20 cellular contexts compared by ENCODE assay signal in genomic region chr9:35939851-35940250, GRCh38. TPM values are rescaled to one million over a fixed set of nuclear protein-coding genes. Genes with fewer than 3 reads are reported as not detected.
DNase-seq lines count a peak whose midpoint lies in the region; ATAC-seq and TF ChIP-seq lines count a peak whose summit lies in the region.
"Had no signal": no experiment of that assay in that cellular context is flagged by ENCODE, and none has a peak within 500 bp of the region (broad histone marks: within the 10 kb centered on the region; RNA-seq: fewer than 3 reads in every experiment).

No MANE protein-coding gene starts in this region.

- no peak overlapping the region for H2AFZ ChIP-seq in DND-41 (ENCODE audit: low read depth, low read length)

- intact Hi-C loops in activated CD4-positive, alpha-beta T cell treated with anti-CD3 and anti-CD28 coated beads for 36 hours (cut with DNase I, micrococcal nuclease), result loop anchor here in 1 of 2 experiments (2.0 kb wide), 1 partner anchor 15 kb away; no protein-coding TSS in a partner anchor

- peak overlapping the region; percentile 89 for H3K27ac ChIP-seq in DND-41 (ENCODE audit: low read length)
- peak overlapping the region; percentile 77 for H3K27ac ChIP-seq in WERI-Rb-1
- peak overlapping the region; percentile 83 to 95 for H3K27ac ChIP-seq in thoracic aorta
- H3K27ac ChIP-seq: 22Rv1, HL-60 had no signal

- H3K4me2 ChIP-seq in DND-41 (ENCODE audit: insufficient read depth, low read length), result peak overlapping the region; percentile 50; the same call in 1 of the 2 replicates
- H3K4me2 ChIP-seq: GM23338 had no signal

- peaks cover 7% of the 10 kb centered on the region for H3K9me3 Mint-ChIP-seq in activated CD4-positive, alpha-beta T cell treated with anti-CD3 and anti-CD28 coated beads for 36 hours (ENCODE audit: low read depth)
- H3K9me3 Mint-ChIP-seq: GM23338 had no signal

- H3K9ac ChIP-seq in DND-41 (ENCODE audit: low read depth, low read length), result no peak overlapping the region; the same call in 1 of the 2 replicates

- H3K36me3 ChIP-seq in DND-41 (ENCODE audit: insufficient read depth, low read length) (no peaks in the 10 kb centered on the region), WERI-Rb-1 (no peaks in the 10 kb centered on the region), thoracic aorta (no peaks in the 10 kb centered on the region)

- H4K20me1 ChIP-seq in DND-41 (ENCODE audit: insufficient read depth, low read length), result no peaks in the 10 kb centered on the region

- ATAC-seq in activated CD4-positive, alpha-beta T cell treated with anti-CD3 and anti-CD28 coated beads for 36 hours, result no peak
- ATAC-seq in DND-41 (ENCODE audit: insufficient read depth, low read depth), result 0 out of 3 replicates have a peak, but pooled peaks have one; percentile 6
- no peak for ATAC-seq in thoracic aorta (ENCODE audit: insufficient number of reproducible peaks, low FRiP score, low read depth)
- ATAC-seq: GM23338 had no signal

- H3K27ac Mint-ChIP-seq in activated CD4-positive, alpha-beta T cell treated with anti-CD3 and anti-CD28 coated beads for 36 hours, result peak overlapping the region; percentile 71
- H3K27ac Mint-ChIP-seq: GM23338 had no signal

- no peaks in the 10 kb centered on the region for H3K79me2 ChIP-seq in DND-41 (ENCODE audit: insufficient read depth, low read length)

- H3K27me3 Mint-ChIP-seq in activated CD4-positive, alpha-beta T cell treated with anti-CD3 and anti-CD28 coated beads for 36 hours, result no peaks in the 10 kb centered on the region

- H3K9me3 ChIP-seq in DND-41 (ENCODE audit: insufficient read depth, low read length, severe bottlenecking), result peaks cover 5% of the 10 kb centered on the region
- H3K9me3 ChIP-seq in WERI-Rb-1 (ENCODE audit: severe bottlenecking), result no peaks in the 10 kb centered on the region
- no peaks in the 10 kb centered on the region for H3K9me3 ChIP-seq in thoracic aorta

- H3K4me3 Mint-ChIP-seq in activated CD4-positive, alpha-beta T cell treated with anti-CD3 and anti-CD28 coated beads for 36 hours, result no peak overlapping the region
- H3K4me3 Mint-ChIP-seq: GM23338 had no signal

- peaks cover 5% of the 10 kb centered on the region for H3K36me3 Mint-ChIP-seq in activated CD4-positive, alpha-beta T cell treated with anti-CD3 and anti-CD28 coated beads for 36 hours (ENCODE audit: low read depth)

- POLR2A ChIA-PET in activated CD4-positive, alpha-beta T cell treated with anti-CD3 and anti-CD28 coated beads for 36 hours (lab: Charles Lee), result no interaction called here

- H3K4me1 ChIP-seq in DND-41 (ENCODE audit: insufficient read depth, low read length) (peaks cover 42% of the 10 kb centered on the region), thoracic aorta (ENCODE audit: control insufficient read depth in 1 of 2, low read depth in 2 of 2) (peaks cover 30 to 55% of the 10 kb centered on the region in 2 donors)

- no peak for TF ChIP-seq CTCF in DND-41 (IDR thresholded peaks at IDR 0.05; ENCODE audit: borderline replicate concordance, extremely low read depth, low read length, poor library complexity, severe bottlenecking)
- TF ChIP-seq CTCF in WERI-Rb-1 (IDR thresholded peaks at IDR 0.05; ENCODE audit: low read depth, low read length), result no peak
- no peak for TF ChIP-seq CTCF in thoracic aorta (IDR thresholded peaks at IDR 0.05)

- H3K27me3 ChIP-seq in DND-41 (ENCODE audit: insufficient read depth, low read length, poor library complexity) (no peaks in the 10 kb centered on the region), WERI-Rb-1 (ENCODE audit: insufficient read depth, low read depth, severe bottlenecking) (no peaks in the 10 kb centered on the region), thoracic aorta (replicated peaks; ENCODE audit: insufficient read depth) (no peaks in the 10 kb centered on the region)
- H3K27me3 ChIP-seq: MG63 had no signal

- no peak for DNase-seq in activated CD4-positive, alpha-beta T cell treated with anti-CD3 and anti-CD28 coated beads for 36 hours
- no peak for DNase-seq in activated CD4-positive, alpha-beta T cell treated with anti-CD3 and anti-CD28 coated beads for 1 hour
- DNase-seq in DND-41 (no peak), WERI-Rb-1 (no peak), thoracic aorta (ENCODE audit: low spot score) (no peak), NCI-H2196 treated with DMSO at 0.1 percent for 48 hours (lab: John Stamatoyannopoulos, UW; ENCODE audit: unreplicated experiment) (no peak), A172 (ENCODE audit: low spot score) (no peak)
- DNase-seq in activated CD4-positive, CD25-positive, alpha-beta regulatory T cell (lab: John Stamatoyannopoulos, UW), result no peak
- DNase-seq: C1 segment of cervical spinal cord, DMS79 treated with DMSO at 0.1 percent for 48 hours, GDM1, KG1, MG63, NCI-H1105 treated with DMSO at 0.1 percent for 48 hours, NCI-H187 treated with DMSO at 0.1 percent for 48 hours, SHP77 treated with DMSO at 0.1 percent for 48 hours had no signal

- H3K4me1 Mint-ChIP-seq in activated CD4-positive, alpha-beta T cell treated with anti-CD3 and anti-CD28 coated beads for 36 hours, result peaks cover 74% of the 10 kb centered on the region
- H3K4me1 Mint-ChIP-seq: GM23338 had no signal

- CTCF ChIA-PET in activated CD4-positive, alpha-beta T cell treated with anti-CD3 and anti-CD28 coated beads for 36 hours (lab: Charles Lee), result interaction anchor here (0.6 to 3.0 kb wide), 12 partner anchors 10 to 117 kb away, joined by 3 to 16 read pairs (median 6); no protein-coding TSS in a partner anchor

- H3K4me3 ChIP-seq in DND-41 (ENCODE audit: low read depth in 1 of 2, low read length in 2 of 2) (no peak overlapping the region), WERI-Rb-1 (ENCODE audit: low read depth, low read length) (no peak overlapping the region), thoracic aorta (no peak overlapping the region)
- H3K4me3 ChIP-seq: GM23338, MG63 had no signal

RNA-seq across cellular contexts. Expression of gene OR2S2, which starts 18.1 kb away (rescaled TPM):
- not detected for total RNA-seq in activated CD4-positive, alpha-beta T cell treated with anti-CD3 and anti-CD28 coated beads for 36 hours
- not detected for total RNA-seq in thoracic aorta
- total RNA-seq in A172 (2014; rRNA removed; shearing (Covaris generic)), result not detected in 2 replicates
- total RNA-seq: GM23338, NCI-H460 had no signal

RNA-seq across cellular contexts. Expression of gene SPAAR, which starts 30.6 kb away (rescaled TPM):
- total RNA-seq in activated CD4-positive, alpha-beta T cell treated with anti-CD3 and anti-CD28 coated beads for 36 hours, result not detected
- total RNA-seq in thoracic aorta, result 1 to 10 TPM; 3.2 to 4.9 TPM
- total RNA-seq in A172 (2014; rRNA removed; shearing (Covaris generic)), result 0.31 TPM in 1 of 2 replicates, not detected in the other
- total RNA-seq: GM23338, NCI-H460 had no signal

RNA-seq across cellular contexts. Expression of gene HRCT1, which starts 33.8 kb away (rescaled TPM):
- not detected for total RNA-seq in activated CD4-positive, alpha-beta T cell treated with anti-CD3 and anti-CD28 coated beads for 36 hours
- 10 to 100 TPM; 20.4 to 23.6 TPM for total RNA-seq in thoracic aorta
- total RNA-seq in A172 (2014; rRNA removed; shearing (Covaris generic)), result 1.0 TPM in 1 of 2 replicates, not detected in the other
- total RNA-seq: GM23338 had no signal

Comparison
In these comparisons a context has a peak if more than half of its experiments do, and no peak if none do; other contexts are left out.
1. RNA of gene HRCT1, which starts 33.8 kb away (total RNA-seq): 20.4 to 23.6 TPM in thoracic aorta; not detected in activated CD4-positive, alpha-beta T cell treated with anti-CD3 and anti-CD28 coated beads for 36 hours and 1.0 TPM in A172; every median in the first group is over 10 times any median in the second.
2. Peak in every context shown above with its lines, with median percentiles within 50 percentile points of each other: H3K27ac ChIP-seq.